Comparison of ENCODE assay signal across 7 cellular contexts in the genomic region with DNA sequence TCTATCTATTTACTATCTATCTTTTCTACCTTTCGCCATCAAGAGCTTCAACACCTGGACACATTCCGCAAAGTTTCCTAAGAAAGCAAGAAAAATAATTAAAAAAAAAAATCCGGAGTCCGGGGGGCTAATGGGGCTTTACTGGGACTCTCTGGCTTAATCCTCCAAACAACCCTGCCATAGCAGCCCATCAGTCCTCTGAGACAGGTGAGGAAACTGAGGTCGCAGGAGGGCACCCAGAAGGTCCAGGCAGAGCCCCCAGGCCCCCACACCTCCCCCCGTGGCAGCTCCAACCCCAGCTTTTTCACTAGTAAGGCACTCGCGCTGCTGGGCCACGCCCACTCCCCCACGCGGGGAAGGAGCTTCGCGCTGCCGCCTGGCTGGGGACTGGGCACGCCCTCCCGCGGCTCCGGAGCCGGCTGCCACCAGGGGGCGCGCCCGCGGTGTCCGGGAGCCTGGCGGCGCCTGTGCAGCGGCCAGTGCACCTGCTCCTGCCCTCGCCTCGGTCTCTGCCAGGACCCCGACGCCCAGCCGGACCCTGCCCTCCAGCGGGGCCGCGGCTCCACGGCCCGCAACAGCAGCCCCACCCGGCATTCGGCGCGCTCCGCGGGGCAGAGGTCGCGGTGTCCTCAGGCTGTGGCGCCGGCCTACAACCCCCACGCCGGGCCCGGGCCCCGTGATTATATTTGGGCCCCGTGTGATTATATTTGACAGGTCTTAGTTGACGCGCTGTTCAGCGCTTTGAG. TPM values are rescaled to one million over a fixed set of nuclear protein-coding genes. Genes with fewer than 3 reads are reported as not detected.
DNase-seq lines count a peak whose midpoint lies in the region; ATAC-seq and TF ChIP-seq lines count a peak whose summit lies in the region.

No MANE protein-coding gene starts in this region.

- peaks cover 60% of the 10 kb centered on the region for H3K27me3 Mint-ChIP-seq in WTC11 (ENCODE audit: low read depth)

- H3K4me1 Mint-ChIP-seq in WTC11, result peaks cover 3% of the 10 kb centered on the region; the same call in 1 of the 2 replicates

- H3K4me3 Mint-ChIP-seq in WTC11, result no peak overlapping the region

- ATAC-seq in WTC11 (peak; percentile 67), GM19467 (IDR thresholded peaks at IDR 0.05; ENCODE audit: unreplicated experiment) (no peak)

- DNase-seq in GM12865 (ENCODE audit: low read depth) (peak; percentile 61), NCI-H146 treated with DMSO at 0.1 percent for 48 hours (lab: John Stamatoyannopoulos, UW; ENCODE audit: unreplicated experiment) (peak; percentile 5), WTC11 (ENCODE audit: low spot score) (peak; percentile 79), brain microvascular endothelial cell (no peak), kidney epithelial cell (ENCODE audit: low read depth) (no peak)
- DNase-seq in stimulated activated CD4-positive, alpha-beta T cell treated with anti-CD3 and anti-CD28 coated beads, Interleukin-1b, Interleukin-23, amount 100 ng/mL, for 48 hours, result peak; percentile 78

- H3K27ac Mint-ChIP-seq in WTC11, result no peak overlapping the region

- TF ChIP-seq CTCF in GM12865 (IDR thresholded peaks at IDR 0.05; ENCODE audit: insufficient read depth, low read depth, low read length, missing control alignments), result peak; percentile 77
- peak; percentile 86 for TF ChIP-seq CTCF in WTC11 (IDR thresholded peaks at IDR 0.05)
- TF ChIP-seq CTCF in brain microvascular endothelial cell (IDR thresholded peaks at IDR 0.05; ENCODE audit: low read depth, low read length, missing control alignments), result peak; percentile 33
- TF ChIP-seq CTCF in kidney epithelial cell (IDR thresholded peaks at IDR 0.05; ENCODE audit: insufficient read depth, low read length, poor library complexity, severe bottlenecking), result peak; percentile 25

- H3K4me3 ChIP-seq in GM12865 (ENCODE audit: low read depth, low read length), result no peak overlapping the region
- no peak overlapping the region for H3K4me3 ChIP-seq in brain microvascular endothelial cell (ENCODE audit: low read depth, low read length)
- no peak overlapping the region for H3K4me3 ChIP-seq in kidney epithelial cell (ENCODE audit: low read depth, low read length)

- no peaks in the 10 kb centered on the region for H3K9me3 Mint-ChIP-seq in WTC11

- no peaks in the 10 kb centered on the region for H3K36me3 Mint-ChIP-seq in WTC11

- H3K27ac ChIP-seq in brain microvascular endothelial cell, result no peak overlapping the region

- POLR2A ChIA-PET in WTC11 (lab: Charles Lee), result no interaction called here

- CTCF ChIA-PET in WTC11 (lab: Charles Lee), result interaction anchor here (0.6 to 1.8 kb wide), 17 partner anchors 12 to 163 kb away, joined by 3 to 6 read pairs (median 3); partner anchors contain the start of gene HES4

- peaks cover 9% of the 10 kb centered on the region for H3K27me3 ChIP-seq in brain microvascular endothelial cell (replicated peaks)
- peaks cover 13% of the 10 kb centered on the region for H3K27me3 ChIP-seq in kidney epithelial cell (ENCODE audit: control insufficient read depth, insufficient read depth, low read length)

- in situ Hi-C loops in brain microvascular endothelial cell (cut with HindIII; ENCODE audit: low pct_ligation_motif_present, low sequenced_read_pairs), result no loop called here

- H3K36me3 ChIP-seq in brain microvascular endothelial cell (replicated peaks) (no peaks in the 10 kb centered on the region), kidney epithelial cell (ENCODE audit: control insufficient read depth, insufficient read depth, low read length) (no peaks in the 10 kb centered on the region)

TF ChIP-seq in WTC11, 78 proteins besides CTCF, POLR2A, EP300 and RAD21:
- TF ChIP-seq, protein P1, sequence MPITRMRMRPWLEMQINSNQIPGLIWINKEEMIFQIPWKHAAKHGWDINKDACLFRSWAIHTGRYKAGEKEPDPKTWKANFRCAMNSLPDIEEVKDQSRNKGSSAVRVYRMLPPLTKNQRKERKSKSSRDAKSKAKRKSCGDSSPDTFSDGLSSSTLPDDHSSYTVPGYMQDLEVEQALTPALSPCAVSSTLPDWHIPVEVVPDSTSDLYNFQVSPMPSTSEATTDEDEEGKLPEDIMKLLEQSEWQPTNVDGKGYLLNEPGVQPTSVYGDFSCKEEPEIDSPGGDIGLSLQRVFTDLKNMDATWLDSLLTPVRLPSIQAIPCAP (CRISPR knock-in tag; IDR thresholded peaks at IDR 0.05), result no peak
- TF ChIP-seq ZNF416 (CRISPR knock-in tag; IDR thresholded peaks at IDR 0.05), result 0 out of 2 replicates have a peak, but pooled peaks have one; percentile 30
- TF ChIP-seq FOXK1 (CRISPR knock-in tag; IDR thresholded peaks at IDR 0.05), result 0 out of 2 replicates have a peak, but pooled peaks have one; percentile 21
- TF ChIP-seq ESRRA (CRISPR knock-in tag; IDR thresholded peaks at IDR 0.05; ENCODE audit: borderline replicate concordance), result 0 out of 2 replicates have a peak, but pooled peaks have one; percentile 33
- TF ChIP-seq MAX (CRISPR knock-in tag; IDR thresholded peaks at IDR 0.05), result peak; percentile 89; the same call in 1 of the 2 replicates
- TF ChIP-seq FOXP1 (CRISPR knock-in tag; IDR thresholded peaks at IDR 0.05; ENCODE audit: borderline replicate concordance), result peak; percentile 76; the same call in 1 of the 2 replicates
- no peak for TF ChIP-seq TEAD1 (CRISPR knock-in tag; IDR thresholded peaks at IDR 0.05)
- TF ChIP-seq ZNF263 (CRISPR knock-in tag; IDR thresholded peaks at IDR 0.05; ENCODE audit: low read depth), result 0 out of 2 replicates have a peak, but pooled peaks have one; percentile 28
- TF ChIP-seq CDX4 (CRISPR knock-in tag; IDR thresholded peaks at IDR 0.05; ENCODE audit: borderline replicate concordance), result no peak
- TF ChIP-seq, protein P2, sequence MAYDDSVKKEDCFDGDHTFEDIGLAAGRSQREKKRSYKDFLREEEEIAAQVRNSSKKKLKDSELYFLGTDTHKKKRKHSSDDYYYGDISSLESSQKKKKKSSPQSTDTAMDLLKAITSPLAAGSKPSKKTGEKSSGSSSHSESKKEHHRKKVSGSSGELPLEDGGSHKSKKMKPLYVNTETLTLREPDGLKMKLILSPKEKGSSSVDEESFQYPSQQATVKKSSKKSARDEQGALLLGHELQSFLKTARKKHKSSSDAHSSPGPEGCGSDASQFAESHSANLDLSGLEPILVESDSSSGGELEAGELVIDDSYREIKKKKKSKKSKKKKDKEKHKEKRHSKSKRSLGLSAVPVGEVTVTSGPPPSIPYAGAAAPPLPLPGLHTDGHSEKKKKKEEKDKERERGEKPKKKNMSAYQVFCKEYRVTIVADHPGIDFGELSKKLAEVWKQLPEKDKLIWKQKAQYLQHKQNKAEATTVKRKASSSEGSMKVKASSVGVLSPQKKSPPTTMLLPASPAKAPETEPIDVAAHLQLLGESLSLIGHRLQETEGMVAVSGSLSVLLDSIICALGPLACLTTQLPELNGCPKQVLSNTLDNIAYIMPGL (CRISPR knock-in tag; IDR thresholded peaks at IDR 0.05), result peak; percentile 90
- peak; percentile 55 for TF ChIP-seq SP1 (CRISPR knock-in tag; conservative IDR thresholded peaks at IDR 0.05)
- 0 out of 2 replicates have a peak, but pooled peaks have one; percentile 55 for TF ChIP-seq RELA (CRISPR knock-in tag; IDR thresholded peaks at IDR 0.05; ENCODE audit: borderline replicate concordance)

RNA-seq across cellular contexts. Expression of gene SAMD11, which starts 54.1 kb away (rescaled TPM):
- total RNA-seq in WTC11 (2021), result 1.7 to 2.7 TPM (median 2.3 TPM) in 3 replicates
- 2.3 TPM in 2 replicates for total RNA-seq in kidney epithelial cell

Comparison
In these comparisons a context has a peak if more than half of its experiments do, and no peak if none do; other contexts are left out.
1. DNase-seq: peak in GM12865 (single experiment), NCI-H146 treated with DMSO at 0.1 percent for 48 hours (single experiment), WTC11 (single experiment) and stimulated activated CD4-positive, alpha-beta T cell treated with anti-CD3 and anti-CD28 coated beads, Interleukin-1b, Interleukin-23, amount 100 ng/mL, for 48 hours (single experiment); none in brain microvascular endothelial cell (single experiment) and kidney epithelial cell (single experiment).
2. CTCF ChIP-seq: peak in every context shown above with its lines; median percentile 86 in WTC11; 77 in GM12865; 33 in brain microvascular endothelial cell; 25 in kidney epithelial cell.